8 cellular contexts compared by ENCODE assay signal in the genomic region with DNA sequence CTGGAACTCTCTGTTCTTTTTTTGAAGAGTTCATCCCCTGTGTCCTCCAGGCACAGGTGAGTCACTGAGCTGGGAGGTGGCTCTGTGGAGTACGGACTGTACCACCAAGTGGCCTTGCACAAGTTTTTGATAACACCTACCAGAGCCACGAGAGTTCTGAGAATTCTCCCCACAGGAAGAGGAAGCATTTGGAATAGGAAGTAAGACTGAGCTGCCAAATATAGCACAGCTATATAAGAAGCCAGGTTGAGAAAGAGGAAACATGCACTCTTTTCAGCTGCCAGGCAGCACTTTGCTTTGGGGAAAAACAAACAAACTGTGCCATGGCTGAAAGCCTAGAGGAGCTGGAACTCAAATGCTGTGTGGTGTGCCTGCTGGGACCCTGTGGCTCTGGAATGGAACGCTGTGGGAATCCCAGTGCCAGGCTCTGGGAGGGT.
DNase-seq lines count a peak whose midpoint lies in the region; ATAC-seq and TF ChIP-seq lines count a peak whose summit lies in the region.

No MANE protein-coding gene starts in this region.

- no peaks in the 10 kb centered on the region for H3K27me3 Mint-ChIP-seq in activated CD8-positive, alpha-beta T cell treated with anti-CD3 and anti-CD28 coated beads for 36 hours
- no peaks in the 10 kb centered on the region for H3K27me3 Mint-ChIP-seq in mesothelial cell of epicardium (ENCODE audit: low read depth)

- no peaks in the 10 kb centered on the region for H3K9me3 Mint-ChIP-seq in activated CD8-positive, alpha-beta T cell treated with anti-CD3 and anti-CD28 coated beads for 36 hours
- no peaks in the 10 kb centered on the region for H3K9me3 Mint-ChIP-seq in mesothelial cell of epicardium

- TF ChIP-seq POLR2A in gastroesophageal sphincter (IDR thresholded peaks at IDR 0.05), result no peak

- H3K27ac ChIP-seq in gastroesophageal sphincter, result peak overlapping the region; percentile 39 to 68 (median 63)

- DNase-seq in GM10248 (ENCODE audit: extremely low spot score), result peak; percentile 26
- DNase-seq in Jurkat, Clone E6-1 (ENCODE audit: low read depth, low spot score), result peak; percentile 53
- DNase-seq in activated CD8-positive, alpha-beta T cell treated with anti-CD3 and anti-CD28 coated beads for 36 hours, result peak; percentile 75
- peak; percentile 83 for DNase-seq in renal cortical epithelial cell (ENCODE audit: low read depth)
- no peak for DNase-seq in mesothelial cell of epicardium (ENCODE audit: low spot score in 2 of 2, unreplicated experiment in 2 of 2)
- DNase-seq in iPS-NIHi7 (ENCODE audit: extremely low spot score), result no peak

- no peaks in the 10 kb centered on the region for H3K27me3 ChIP-seq in gastroesophageal sphincter

- peaks cover 0 to 3% (median 0%) of the 10 kb centered on the region in 3 donors for H3K4me1 ChIP-seq in gastroesophageal sphincter

- POLR2A ChIA-PET in GM10248 (lab: Yijun Ruan, JAX), result no interaction called here
- POLR2A ChIA-PET in activated CD8-positive, alpha-beta T cell treated with anti-CD3 and anti-CD28 coated beads for 36 hours (lab: Charles Lee), result interaction anchor here (0.6 to 2.4 kb wide), 17 partner anchors 11 to 149 kb away, joined by 3 to 7 read pairs (median 4); no protein-coding TSS in a partner anchor

- intact Hi-C loops in activated CD8-positive, alpha-beta T cell treated with anti-CD3 and anti-CD28 coated beads for 36 hours (cut with micrococcal nuclease), result no loop called here

- H3K4me3 Mint-ChIP-seq in activated CD8-positive, alpha-beta T cell treated with anti-CD3 and anti-CD28 coated beads for 36 hours, result peak overlapping the region; percentile 52
- H3K4me3 Mint-ChIP-seq in mesothelial cell of epicardium, result no peak overlapping the region

- 34 to 57% methylated on average over 2 of the region's 3 CpGs for WGBS in gastroesophageal sphincter (ENCODE audit: low coverage in 1 of 2), 2 donors

- ATAC-seq in activated CD8-positive, alpha-beta T cell treated with anti-CD3 and anti-CD28 coated beads for 36 hours, result peak; percentile 72
- ATAC-seq in gastroesophageal sphincter, result peak; percentile 88
- ATAC-seq in HG02852 (IDR thresholded peaks at IDR 0.05; ENCODE audit: unreplicated experiment), result no peak

- H3K36me3 Mint-ChIP-seq in activated CD8-positive, alpha-beta T cell treated with anti-CD3 and anti-CD28 coated beads for 36 hours (ENCODE audit: low read depth), result no peaks in the 10 kb centered on the region
- no peaks in the 10 kb centered on the region for H3K36me3 Mint-ChIP-seq in mesothelial cell of epicardium

- H3K27ac Mint-ChIP-seq in activated CD8-positive, alpha-beta T cell treated with anti-CD3 and anti-CD28 coated beads for 36 hours, result peak overlapping the region; percentile 94
- no peak overlapping the region for H3K27ac Mint-ChIP-seq in mesothelial cell of epicardium

- no peak overlapping the region for H3K4me3 ChIP-seq in Jurkat, Clone E6-1 (ENCODE audit: low read length)
- no peak overlapping the region for H3K4me3 ChIP-seq in gastroesophageal sphincter

- H3K36me3 ChIP-seq in gastroesophageal sphincter, result no peaks in the 10 kb centered on the region

- TF ChIP-seq CTCF in GM10248 (IDR thresholded peaks at IDR 0.05; ENCODE audit: control extremely low read depth, extremely low read depth, low read depth, missing control alignments), result no peak
- no peak for TF ChIP-seq CTCF in activated CD8-positive, alpha-beta T cell treated with anti-CD3 and anti-CD28 coated beads for 36 hours (IDR thresholded peaks at IDR 0.05)
- no peak for TF ChIP-seq CTCF in gastroesophageal sphincter (IDR thresholded peaks at IDR 0.05)
- no peak for TF ChIP-seq CTCF in mesothelial cell of epicardium (IDR thresholded peaks at IDR 0.05; ENCODE audit: unreplicated experiment)

- no peak for TF ChIP-seq EP300 in gastroesophageal sphincter (IDR thresholded peaks at IDR 0.05)

- CTCF ChIA-PET in GM10248 (lab: Yijun Ruan, JAX), result interaction anchor here (1.3 to 7.3 kb wide), 4 partner anchors 13 to 151 kb away, joined by 4 to 67 read pairs (median 32); a partner anchor contains a TSS
- CTCF ChIA-PET in activated CD8-positive, alpha-beta T cell treated with anti-CD3 and anti-CD28 coated beads for 36 hours (lab: Charles Lee), result interaction anchor here (0.8 to 12.4 kb wide), 8 partner anchors 11 to 150 kb away, joined by 3 to 118 read pairs (median 20); a partner anchor contains a TSS

- no peaks in the 10 kb centered on the region for H3K9me3 ChIP-seq in gastroesophageal sphincter

- H3K4me1 Mint-ChIP-seq in activated CD8-positive, alpha-beta T cell treated with anti-CD3 and anti-CD28 coated beads for 36 hours (ENCODE audit: low read depth), result peaks cover 82% of the 10 kb centered on the region
- peaks cover 16% of the 10 kb centered on the region for H3K4me1 Mint-ChIP-seq in mesothelial cell of epicardium

Comparison
In these comparisons a context has a peak if more than half of its experiments do, and no peak if none do; other contexts are left out.
1. DNase-seq: peak in GM10248 (single experiment), Jurkat, Clone E6-1 (single experiment), activated CD8-positive, alpha-beta T cell treated with anti-CD3 and anti-CD28 coated beads for 36 hours (single experiment) and renal cortical epithelial cell (single experiment); none in mesothelial cell of epicardium (0 of 2) and iPS-NIHi7 (single experiment).